In the genomic region with DNA sequence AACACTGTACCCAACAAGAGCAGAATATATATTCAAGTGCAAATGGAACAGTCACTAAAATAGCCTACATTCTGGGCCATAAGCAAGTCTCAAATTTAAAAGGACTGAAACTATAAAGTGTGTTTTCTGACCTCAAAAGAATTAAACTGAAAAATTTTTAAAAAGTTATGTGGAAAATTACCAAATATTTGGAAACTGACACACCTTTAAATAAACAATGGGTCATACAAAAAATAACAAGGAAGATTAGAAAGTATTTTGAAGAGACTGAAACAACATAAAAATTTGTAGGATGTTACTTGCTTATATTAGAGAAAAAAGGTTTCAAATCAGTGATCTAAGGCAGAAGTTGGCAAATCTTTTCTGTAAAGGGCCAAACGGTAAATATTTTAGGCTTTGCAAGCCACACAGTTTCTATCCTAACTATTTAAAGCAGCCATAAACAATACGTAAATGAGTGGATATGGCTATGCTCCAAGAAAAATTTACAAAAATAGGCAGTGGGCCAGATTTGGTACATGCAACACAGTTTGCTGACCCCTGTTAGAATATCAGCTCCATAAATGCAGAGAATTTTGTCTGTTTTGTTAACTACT, we compare ENCODE assay signal across 13 cellular contexts.
DNase-seq lines count a peak whose midpoint lies in the region; TF ChIP-seq lines count a peak whose summit lies in the region.
"Had no signal": no experiment of that assay in that cellular context is flagged by ENCODE, and none has a peak within 500 bp of the region (broad histone marks: within the 10 kb centered on the region; RNA-seq: fewer than 3 reads in every experiment).

No MANE protein-coding gene starts in this region.

- no peak for TF ChIP-seq EP300 in Ishikawa (IDR thresholded peaks at IDR 0.05; ENCODE audit: borderline replicate concordance)

- TF ChIP-seq RAD21 in Ishikawa (IDR thresholded peaks at IDR 0.05; ENCODE audit: low read depth) = no peak

- no peak overlapping the region for H3K4me3 ChIP-seq in AG10803 (ENCODE audit: low read length)
- H3K4me3 ChIP-seq: left ventricle myocardium inferior had no signal

- peak; percentile 40 for DNase-seq in AG10803 (ENCODE audit: low read depth)
- peak; percentile 27 for DNase-seq in brain pericyte (ENCODE audit: low read depth, low spot score)
- peak; percentile 76 to 94 for DNase-seq in lung microvascular endothelial cell (ENCODE audit: low read depth in 2 of 2)
- DNase-seq in COLO668 (lab: John Stamatoyannopoulos, UW; ENCODE audit: unreplicated experiment) = no peak
- no peak for DNase-seq in GM20000 (ENCODE audit: low spot score)
- no peak for DNase-seq in stimulated activated CD4-positive, alpha-beta T cell treated with anti-CD3 and anti-CD28 coated beads, Interleukin-2, amount 100 ng/mL, for 24 hours
- DNase-seq in DMS 273 treated with DMSO at 0.1 percent for 48 hours (lab: John Stamatoyannopoulos, UW) = no peak
- DNase-seq: activated naive CD4-positive, alpha-beta T cell; CD4-positive, CD25-positive, alpha-beta regulatory T cell; left ventricle myocardium inferior; NCI-H774; nucleus accumbens had no signal

- TF ChIP-seq CTCF in AG10803 (conservative IDR thresholded peaks at IDR 0.05; ENCODE audit: low read length) (no peak), GM20000 (IDR thresholded peaks at IDR 0.05; ENCODE audit: extremely low read depth, missing control alignments) (no peak)

TF ChIP-seq in Ishikawa, 13 proteins besides CTCF, POLR2A, EP300 and RAD21:
- TF ChIP-seq NFIC (IDR thresholded peaks at IDR 0.05) = peak; percentile 68
- TF ChIP-seq, protein P1, sequence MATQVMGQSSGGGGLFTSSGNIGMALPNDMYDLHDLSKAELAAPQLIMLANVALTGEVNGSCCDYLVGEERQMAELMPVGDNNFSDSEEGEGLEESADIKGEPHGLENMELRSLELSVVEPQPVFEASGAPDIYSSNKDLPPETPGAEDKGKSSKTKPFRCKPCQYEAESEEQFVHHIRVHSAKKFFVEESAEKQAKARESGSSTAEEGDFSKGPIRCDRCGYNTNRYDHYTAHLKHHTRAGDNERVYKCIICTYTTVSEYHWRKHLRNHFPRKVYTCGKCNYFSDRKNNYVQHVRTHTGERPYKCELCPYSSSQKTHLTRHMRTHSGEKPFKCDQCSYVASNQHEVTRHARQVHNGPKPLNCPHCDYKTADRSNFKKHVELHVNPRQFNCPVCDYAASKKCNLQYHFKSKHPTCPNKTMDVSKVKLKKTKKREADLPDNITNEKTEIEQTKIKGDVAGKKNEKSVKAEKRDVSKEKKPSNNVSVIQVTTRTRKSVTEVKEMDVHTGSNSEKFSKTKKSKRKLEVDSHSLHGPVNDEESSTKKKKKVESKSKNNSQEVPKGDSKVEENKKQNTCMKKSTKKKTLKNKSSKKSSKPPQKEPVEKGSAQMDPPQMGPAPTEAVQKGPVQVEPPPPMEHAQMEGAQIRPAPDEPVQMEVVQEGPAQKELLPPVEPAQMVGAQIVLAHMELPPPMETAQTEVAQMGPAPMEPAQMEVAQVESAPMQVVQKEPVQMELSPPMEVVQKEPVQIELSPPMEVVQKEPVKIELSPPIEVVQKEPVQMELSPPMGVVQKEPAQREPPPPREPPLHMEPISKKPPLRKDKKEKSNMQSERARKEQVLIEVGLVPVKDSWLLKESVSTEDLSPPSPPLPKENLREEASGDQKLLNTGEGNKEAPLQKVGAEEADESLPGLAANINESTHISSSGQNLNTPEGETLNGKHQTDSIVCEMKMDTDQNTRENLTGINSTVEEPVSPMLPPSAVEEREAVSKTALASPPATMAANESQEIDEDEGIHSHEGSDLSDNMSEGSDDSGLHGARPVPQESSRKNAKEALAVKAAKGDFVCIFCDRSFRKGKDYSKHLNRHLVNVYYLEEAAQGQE (IDR thresholded peaks at IDR 0.05; ENCODE audit: low read depth) = no peak

Comparison
In these comparisons a context has a peak if more than half of its experiments do, and no peak if none do; other contexts are left out.
1. DNase-seq: peak in AG10803 (single experiment), brain pericyte (single experiment) and lung microvascular endothelial cell (2 of 2); none in COLO668 (single experiment), GM20000 (single experiment), stimulated activated CD4-positive, alpha-beta T cell treated with anti-CD3 and anti-CD28 coated beads, Interleukin-2, amount 100 ng/mL, for 24 hours (0 of 2) and DMS 273 treated with DMSO at 0.1 percent for 48 hours (single experiment).